In the genomic region with DNA sequence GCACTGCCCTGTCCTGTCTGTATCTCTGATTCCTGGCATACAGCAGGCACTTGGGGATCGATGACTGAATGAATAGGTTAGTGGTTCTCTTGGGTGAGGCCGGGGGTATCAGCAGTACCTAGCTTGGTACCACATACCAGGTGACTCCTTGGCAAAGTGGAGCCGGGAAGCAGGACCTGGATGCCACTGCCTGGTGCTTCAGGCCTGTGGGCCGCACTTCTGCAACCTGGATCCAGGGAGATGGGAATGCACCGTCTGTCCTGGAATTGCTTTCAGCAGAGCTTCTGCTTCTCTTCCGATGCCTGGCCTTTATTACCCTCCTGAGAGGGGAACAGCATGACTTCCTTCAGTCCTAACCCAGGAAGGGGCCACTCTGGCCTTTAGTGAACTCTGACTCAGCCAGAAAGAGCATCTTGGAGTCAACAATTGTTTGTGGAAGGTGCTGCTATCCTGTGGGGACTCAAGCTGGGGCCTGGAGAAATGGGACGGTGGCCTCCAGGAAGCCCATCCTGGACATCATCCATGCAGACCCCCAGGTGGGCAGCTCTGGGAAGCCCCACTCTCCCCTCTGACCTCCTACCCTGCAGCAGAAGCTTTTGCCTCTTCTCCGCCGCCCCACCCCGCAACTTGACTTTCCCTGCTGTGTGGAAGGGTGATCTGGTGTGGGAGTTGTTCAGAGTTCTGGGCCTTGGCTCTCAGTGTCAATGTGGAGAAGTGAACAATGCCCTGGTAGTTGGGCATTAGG, we compare ENCODE assay signal across 2 cellular contexts.
TF ChIP-seq lines count a peak whose summit lies in the region.

No MANE protein-coding gene starts in this region.

TF ChIP-seq in GM23338, 12 proteins besides CTCF, POLR2A, EP300 and RAD21 (continued from another document):
- TF ChIP-seq, protein P1, sequence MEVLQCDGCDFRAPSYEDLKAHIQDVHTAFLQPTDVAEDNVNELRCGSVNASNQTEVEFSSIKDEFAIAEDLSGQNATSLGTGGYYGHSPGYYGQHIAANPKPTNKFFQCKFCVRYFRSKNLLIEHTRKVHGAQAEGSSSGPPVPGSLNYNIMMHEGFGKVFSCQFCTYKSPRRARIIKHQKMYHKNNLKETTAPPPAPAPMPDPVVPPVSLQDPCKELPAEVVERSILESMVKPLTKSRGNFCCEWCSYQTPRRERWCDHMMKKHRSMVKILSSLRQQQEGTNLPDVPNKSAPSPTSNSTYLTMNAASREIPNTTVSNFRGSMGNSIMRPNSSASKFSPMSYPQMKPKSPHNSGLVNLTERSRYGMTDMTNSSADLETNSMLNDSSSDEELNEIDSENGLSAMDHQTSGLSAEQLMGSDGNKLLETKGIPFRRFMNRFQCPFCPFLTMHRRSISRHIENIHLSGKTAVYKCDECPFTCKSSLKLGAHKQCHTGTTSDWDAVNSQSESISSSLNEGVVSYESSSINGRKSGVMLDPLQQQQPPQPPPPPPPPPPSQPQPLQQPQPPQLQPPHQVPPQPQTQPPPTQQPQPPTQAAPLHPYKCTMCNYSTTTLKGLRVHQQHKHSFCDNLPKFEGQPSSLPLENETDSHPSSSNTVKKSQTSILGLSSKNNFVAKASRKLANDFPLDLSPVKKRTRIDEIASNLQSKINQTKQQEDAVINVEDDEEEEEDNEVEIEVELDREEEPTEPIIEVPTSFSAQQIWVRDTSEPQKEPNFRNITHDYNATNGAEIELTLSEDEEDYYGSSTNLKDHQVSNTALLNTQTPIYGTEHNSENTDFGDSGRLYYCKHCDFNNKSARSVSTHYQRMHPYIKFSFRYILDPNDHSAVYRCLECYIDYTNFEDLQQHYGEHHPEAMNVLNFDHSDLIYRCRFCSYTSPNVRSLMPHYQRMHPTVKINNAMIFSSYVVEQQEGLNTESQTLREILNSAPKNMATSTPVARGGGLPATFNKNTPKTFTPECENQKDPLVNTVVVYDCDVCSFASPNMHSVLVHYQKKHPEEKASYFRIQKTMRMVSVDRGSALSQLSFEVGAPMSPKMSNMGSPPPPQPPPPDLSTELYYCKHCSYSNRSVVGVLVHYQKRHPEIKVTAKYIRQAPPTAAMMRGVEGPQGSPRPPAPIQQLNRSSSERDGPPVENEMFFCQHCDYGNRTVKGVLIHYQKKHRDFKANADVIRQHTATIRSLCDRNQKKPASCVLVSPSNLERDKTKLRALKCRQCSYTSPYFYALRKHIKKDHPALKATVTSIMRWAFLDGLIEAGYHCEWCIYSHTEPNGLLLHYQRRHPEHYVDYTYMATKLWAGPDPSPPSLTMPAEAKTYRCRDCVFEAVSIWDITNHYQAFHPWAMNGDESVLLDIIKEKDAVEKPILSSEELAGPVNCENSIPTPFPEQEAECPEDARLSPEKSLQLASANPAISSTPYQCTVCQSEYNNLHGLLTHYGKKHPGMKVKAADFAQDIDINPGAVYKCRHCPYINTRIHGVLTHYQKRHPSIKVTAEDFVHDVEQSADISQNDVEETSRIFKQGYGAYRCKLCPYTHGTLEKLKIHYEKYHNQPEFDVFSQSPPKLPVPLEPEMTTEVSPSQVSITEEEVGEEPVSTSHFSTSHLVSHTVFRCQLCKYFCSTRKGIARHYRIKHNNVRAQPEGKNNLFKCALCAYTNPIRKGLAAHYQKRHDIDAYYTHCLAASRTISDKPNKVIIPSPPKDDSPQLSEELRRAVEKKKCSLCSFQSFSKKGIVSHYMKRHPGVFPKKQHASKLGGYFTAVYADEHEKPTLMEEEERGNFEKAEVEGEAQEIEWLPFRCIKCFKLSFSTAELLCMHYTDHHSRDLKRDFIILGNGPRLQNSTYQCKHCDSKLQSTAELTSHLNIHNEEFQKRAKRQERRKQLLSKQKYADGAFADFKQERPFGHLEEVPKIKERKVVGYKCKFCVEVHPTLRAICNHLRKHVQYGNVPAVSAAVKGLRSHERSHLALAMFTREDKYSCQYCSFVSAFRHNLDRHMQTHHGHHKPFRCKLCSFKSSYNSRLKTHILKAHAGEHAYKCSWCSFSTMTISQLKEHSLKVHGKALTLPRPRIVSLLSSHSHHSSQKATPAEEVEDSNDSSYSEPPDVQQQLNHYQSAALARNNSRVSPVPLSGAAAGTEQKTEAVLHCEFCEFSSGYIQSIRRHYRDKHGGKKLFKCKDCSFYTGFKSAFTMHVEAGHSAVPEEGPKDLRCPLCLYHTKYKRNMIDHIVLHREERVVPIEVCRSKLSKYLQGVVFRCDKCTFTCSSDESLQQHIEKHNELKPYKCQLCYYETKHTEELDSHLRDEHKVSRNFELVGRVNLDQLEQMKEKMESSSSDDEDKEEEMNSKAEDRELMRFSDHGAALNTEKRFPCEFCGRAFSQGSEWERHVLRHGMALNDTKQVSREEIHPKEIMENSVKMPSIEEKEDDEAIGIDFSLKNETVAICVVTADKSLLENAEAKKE (CRISPR knock-in tag; IDR thresholded peaks at IDR 0.05) = no peak
TF ChIP-seq in GM23338: peak in this region for 0.

TF ChIP-seq in HEK293T, 16 proteins besides CTCF, POLR2A, EP300 and RAD21 (continued from another document):
- no peak for TF ChIP-seq HDGF (IDR thresholded peaks at IDR 0.05; ENCODE audit: borderline replicate concordance)
- no peak for TF ChIP-seq L3MBTL2 (conservative IDR thresholded peaks at IDR 0.05)
